Comparison of ENCODE assay signal across 21 cellular contexts in the genomic region with DNA sequence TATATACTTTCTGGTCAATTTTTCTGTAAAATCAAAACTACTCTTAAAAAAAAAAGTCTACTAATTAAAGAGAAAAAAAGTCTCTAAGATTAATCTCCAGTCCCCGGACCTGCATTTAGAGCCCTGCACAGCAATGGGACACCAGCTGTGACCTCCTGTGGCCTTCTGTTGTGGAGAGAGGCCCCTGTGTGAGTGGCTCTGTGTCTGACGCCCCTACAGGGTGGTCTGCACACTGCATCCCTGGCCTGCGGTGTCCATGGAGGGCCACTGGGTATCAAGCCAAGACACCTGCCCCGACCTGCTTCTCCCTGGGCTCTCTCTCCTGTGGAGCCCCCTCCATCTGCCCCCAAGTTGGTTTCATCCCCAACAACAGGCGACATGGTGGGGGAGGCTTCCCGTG.
DNase-seq lines count a peak whose midpoint lies in the region; ATAC-seq, FAIRE-seq and TF ChIP-seq lines count a peak whose summit lies in the region.
"Had no signal": no experiment of that assay in that cellular context is flagged by ENCODE, and none has a peak within 500 bp of the region (broad histone marks: within the 10 kb centered on the region; RNA-seq: fewer than 3 reads in every experiment).

No MANE protein-coding gene starts in this region.

- peaks cover 13% of the 10 kb centered on the region for H3K4me1 ChIP-seq in HepG2 (ENCODE audit: insufficient read depth, low read length)
- H3K4me1 ChIP-seq: Caco-2, Peyer's patch had no signal

- no peak overlapping the region for H3K27ac ChIP-seq in HepG2 (ENCODE audit: extremely low read length, insufficient read depth, low read length)
- H3K27ac ChIP-seq: HL-60, Peyer's patch had no signal

- no TSS peak for BruUV-seq in HepG2 (replicated peaks; lab: Mats Ljungman, UMichigan)

- in situ Hi-C loops in HepG2 (cut with HindIII; ENCODE audit: extremely low pct_ligation_motif_present, low pct_unique_long_range_greater_than_20kb), result no loop called here

- peaks cover 3% of the 10 kb centered on the region for H3K27me3 Mint-ChIP-seq in type B pancreatic cell
- H3K27me3 Mint-ChIP-seq: CD4-positive, CD25-positive, alpha-beta regulatory T cell had no signal

- no peak for TF ChIP-seq POLR2A in HepG2 (IDR thresholded peaks at IDR 0.05; ENCODE audit: insufficient read depth in 1 of 2, low read depth in 2 of 2, low read length in 2 of 2)

- no peaks in the 10 kb centered on the region for H4K20me1 ChIP-seq in HepG2 (ENCODE audit: insufficient read depth, low read length)

- no peak overlapping the region for H2AFZ ChIP-seq in HepG2 (ENCODE audit: low read length)

- H3K9me3 ChIP-seq in HepG2 (ENCODE audit: low read length), result peaks cover 20% of the 10 kb centered on the region

- POLR2A ChIA-PET in HEK293T (lab: Yijun Ruan, JAX), result no interaction called here
- POLR2A ChIA-PET in HepG2 (lab: Yijun Ruan, JAX), result interaction anchor here (1.3 kb wide), 1 partner anchor 25 kb away, joined by 3 read pairs; no protein-coding TSS in a partner anchor

- ATAC-seq in HepG2 (peak; percentile 94), GM21360 (IDR thresholded peaks at IDR 0.05; ENCODE audit: unreplicated experiment) (no peak)
- ATAC-seq: Right ventricle myocardium inferior, T-cell had no signal

- peaks cover 4% of the 10 kb centered on the region for H3K36me3 Mint-ChIP-seq in type B pancreatic cell

- peaks cover 0 to 2% of the 10 kb centered on the region in 2 experiments; a peak in 1 of 5 replicates for H3K27me3 ChIP-seq in HepG2 (ENCODE audit: control insufficient read depth in 1 of 2, insufficient read depth in 2 of 2, low read length in 2 of 2)
- H3K27me3 ChIP-seq: Peyer's patch had no signal

- H3K27ac Mint-ChIP-seq in type B pancreatic cell, result no peak overlapping the region
- H3K27ac Mint-ChIP-seq: CD4-positive, CD25-positive, alpha-beta regulatory T cell; HFFc6; T-cell had no signal

- TF ChIP-seq EP300 in HepG2 (IDR thresholded peaks at IDR 0.05; ENCODE audit: low read depth in 2 of 2, low read length in 2 of 2) (no peak), HepG2 (CRISPR knock-in tag; IDR thresholded peaks at IDR 0.05; ENCODE audit: borderline replicate concordance) (no peak)

- CTCF ChIA-PET in HEK293T (lab: Yijun Ruan, JAX), result interaction anchor here (0.8 kb wide), 1 partner anchor 12 kb away, joined by 3 read pairs; no protein-coding TSS in a partner anchor
- CTCF ChIA-PET in HepG2 (lab: Yijun Ruan, JAX; ENCODE audit: low intra/inter-chr PET ratio, low total read pairs), result no interaction called here

- H3K36me3 ChIP-seq in HepG2 (replicated peaks in 1 of 2; ENCODE audit: control insufficient read depth in 1 of 2, insufficient read depth in 2 of 2, low read length in 2 of 2), result no peaks in the 10 kb centered on the region
- H3K36me3 ChIP-seq: Peyer's patch had no signal

- H3K4me1 Mint-ChIP-seq in type B pancreatic cell (ENCODE audit: unreplicated experiment), result peaks cover 4% of the 10 kb centered on the region
- H3K4me1 Mint-ChIP-seq: CD4-positive, CD25-positive, alpha-beta regulatory T cell; T-cell had no signal

- no peak overlapping the region for H3K4me2 ChIP-seq in HepG2 (ENCODE audit: low read depth, low read length)
- H3K4me2 ChIP-seq: SK-N-SH had no signal

- WGBS in HepG2 (ENCODE audit: low lambda C conversion rate), result 39% methylated on average over 4 of the region's 6 CpGs

- H3K4me3 ChIP-seq in HepG2 (replicated peaks in 1 of 3; ENCODE audit: insufficient read depth in 1 of 3, low read depth in 2 of 3, low read length in 3 of 3), result no peak overlapping the region
- H3K4me3 ChIP-seq: Peyer's patch had no signal

- H3K9me3 Mint-ChIP-seq in type B pancreatic cell, result peaks cover 14% of the 10 kb centered on the region

- no peak overlapping the region for H3K9ac ChIP-seq in HepG2 (ENCODE audit: insufficient read depth, low read depth, low read length)
- H3K9ac ChIP-seq: SK-N-SH had no signal

- TF ChIP-seq CTCF in GM12872 (IDR thresholded peaks at IDR 0.05; ENCODE audit: insufficient read depth, low read depth, low read length) (0 out of 3 replicates have a peak, but pooled peaks have one; percentile 19), HepG2 (CRISPR knock-in tag; IDR thresholded peaks at IDR 0.05) (peak; percentile 32), type B pancreatic cell (conservative IDR thresholded peaks at IDR 0.05) (no peak)

- no peak overlapping the region for H3K4me3 Mint-ChIP-seq in type B pancreatic cell
- H3K4me3 Mint-ChIP-seq: CD4-positive, CD25-positive, alpha-beta regulatory T cell; HFFc6; T-cell had no signal

- peak; percentile 30; the same call in 1 of the 2 replicates for TF ChIP-seq RAD21 in HepG2 (CRISPR knock-in tag; IDR thresholded peaks at IDR 0.05)

- DNase-seq in HEK293T (ENCODE audit: extremely low spot score) (peak; percentile 23), SK-N-DZ (ENCODE audit: low spot score) (peak; percentile 1), HepG2 (ENCODE audit: low spot score) (peak; percentile 15), amygdala (lab: John Stamatoyannopoulos, UW) (no peak), type B pancreatic cell (ENCODE audit: extremely low spot score, unreplicated experiment) (no peak), NCI-H345 treated with DMSO at 0.1 percent for 48 hours (lab: John Stamatoyannopoulos, UW; ENCODE audit: unreplicated experiment) (no peak)
- DNase-seq: ACHN; Caco-2; CD4-positive, CD25-positive, alpha-beta regulatory T cell; HFFc6; NCI-H1092; NCI-H146; NCI-H2081; NCI-H510A; Peyer's patch; SK-N-SH; T-cell had no signal

- no peak for FAIRE-seq in HepG2 (lab: Jason Lieb, UNC)

- H3K79me2 ChIP-seq in HepG2 (ENCODE audit: insufficient read depth, low read length), result no peaks in the 10 kb centered on the region

- intact Hi-C loops in HepG2 (cut with micrococcal nuclease; ENCODE audit: unreplicated experiment), result no loop called here

TF ChIP-seq in HEK293T, 16 proteins besides CTCF, POLR2A, EP300 and RAD21:
- TF ChIP-seq SUZ12 (IDR thresholded peaks at IDR 0.05) (no peak), CTBP1 (IDR thresholded peaks at IDR 0.05; ENCODE audit: borderline replicate concordance) (no peak), ARNT (IDR thresholded peaks at IDR 0.05) (no peak), L3MBTL2 (conservative IDR thresholded peaks at IDR 0.05) (no peak), SP1 (IDR thresholded peaks at IDR 0.05) (no peak)

TF ChIP-seq in HepG2, 621 proteins besides CTCF, POLR2A, EP300 and RAD21 (continues in another document):
- TF ChIP-seq STAG1 (CRISPR knock-in tag; IDR thresholded peaks at IDR 0.05), result peak; percentile 48
- TF ChIP-seq, protein P1, sequence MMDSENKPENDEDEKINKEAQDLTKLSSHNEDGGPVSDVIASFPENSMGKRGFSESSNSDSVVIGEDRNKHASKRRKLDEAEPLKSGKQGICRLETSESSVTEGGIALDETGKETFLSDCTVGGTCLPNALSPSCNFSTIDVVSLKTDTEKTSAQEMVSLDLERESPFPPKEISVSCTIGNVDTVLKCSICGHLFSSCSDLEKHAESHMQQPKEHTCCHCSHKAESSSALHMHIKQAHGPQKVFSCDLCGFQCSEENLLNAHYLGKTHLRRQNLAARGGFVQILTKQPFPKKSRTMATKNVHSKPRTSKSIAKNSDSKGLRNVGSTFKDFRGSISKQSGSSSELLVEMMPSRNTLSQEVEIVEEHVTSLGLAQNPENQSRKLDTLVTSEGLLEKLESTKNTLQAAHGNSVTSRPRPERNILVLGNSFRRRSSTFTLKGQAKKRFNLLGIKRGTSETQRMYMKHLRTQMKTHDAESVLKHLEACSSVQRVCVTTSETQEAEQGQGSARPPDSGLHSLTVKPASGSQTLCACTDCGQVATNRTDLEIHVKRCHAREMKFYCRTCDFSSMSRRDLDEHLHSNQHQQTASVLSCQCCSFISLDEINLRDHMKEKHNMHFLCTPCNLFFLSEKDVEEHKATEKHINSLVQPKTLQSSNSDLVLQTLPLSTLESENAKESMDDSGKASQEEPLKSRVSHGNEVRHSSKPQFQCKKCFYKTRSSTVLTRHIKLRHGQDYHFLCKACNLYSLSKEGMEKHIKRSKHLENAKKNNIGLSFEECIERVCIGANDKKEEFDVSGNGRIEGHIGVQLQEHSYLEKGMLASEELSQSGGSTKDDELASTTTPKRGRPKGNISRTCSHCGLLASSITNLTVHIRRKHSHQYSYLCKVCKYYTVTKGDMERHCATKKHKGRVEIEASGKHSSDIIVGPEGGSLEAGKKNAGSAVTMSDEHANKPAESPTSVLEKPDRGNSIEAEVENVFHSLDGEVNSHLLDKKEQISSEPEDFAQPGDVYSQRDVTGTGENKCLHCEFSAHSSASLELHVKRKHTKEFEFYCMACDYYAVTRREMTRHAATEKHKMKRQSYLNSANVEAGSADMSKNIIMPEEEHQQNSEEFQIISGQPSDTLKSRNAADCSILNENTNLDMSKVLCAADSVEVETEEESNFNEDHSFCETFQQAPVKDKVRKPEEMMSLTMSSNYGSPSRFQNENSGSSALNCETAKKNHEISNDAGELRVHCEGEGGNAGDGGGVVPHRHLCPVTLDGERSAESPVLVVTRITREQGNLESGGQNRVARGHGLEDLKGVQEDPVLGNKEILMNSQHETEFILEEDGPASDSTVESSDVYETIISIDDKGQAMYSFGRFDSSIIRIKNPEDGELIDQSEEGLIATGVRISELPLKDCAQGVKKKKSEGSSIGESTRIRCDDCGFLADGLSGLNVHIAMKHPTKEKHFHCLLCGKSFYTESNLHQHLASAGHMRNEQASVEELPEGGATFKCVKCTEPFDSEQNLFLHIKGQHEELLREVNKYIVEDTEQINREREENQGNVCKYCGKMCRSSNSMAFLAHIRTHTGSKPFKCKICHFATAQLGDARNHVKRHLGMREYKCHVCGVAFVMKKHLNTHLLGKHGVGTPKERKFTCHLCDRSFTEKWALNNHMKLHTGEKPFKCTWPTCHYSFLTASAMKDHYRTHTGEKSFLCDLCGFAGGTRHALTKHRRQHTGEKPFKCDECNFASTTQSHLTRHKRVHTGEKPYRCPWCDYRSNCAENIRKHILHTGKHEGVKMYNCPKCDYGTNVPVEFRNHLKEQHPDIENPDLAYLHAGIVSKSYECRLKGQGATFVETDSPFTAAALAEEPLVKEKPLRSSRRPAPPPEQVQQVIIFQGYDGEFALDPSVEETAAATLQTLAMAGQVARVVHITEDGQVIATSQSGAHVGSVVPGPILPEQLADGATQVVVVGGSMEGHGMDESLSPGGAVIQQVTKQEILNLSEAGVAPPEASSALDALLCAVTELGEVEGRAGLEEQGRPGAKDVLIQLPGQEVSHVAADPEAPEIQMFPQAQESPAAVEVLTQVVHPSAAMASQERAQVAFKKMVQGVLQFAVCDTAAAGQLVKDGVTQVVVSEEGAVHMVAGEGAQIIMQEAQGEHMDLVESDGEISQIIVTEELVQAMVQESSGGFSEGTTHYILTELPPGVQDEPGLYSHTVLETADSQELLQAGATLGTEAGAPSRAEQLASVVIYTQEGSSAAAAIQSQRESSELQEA (CRISPR knock-in tag; IDR thresholded peaks at IDR 0.05; ENCODE audit: not compliant biosample characterization), result no peak

Comparison
In these comparisons a context has a peak if more than half of its experiments do, and no peak if none do; other contexts are left out.
1. DNase-seq: peak in HEK293T (single experiment), SK-N-DZ (single experiment) and HepG2 (single experiment); none in amygdala (0 of 56), type B pancreatic cell (single experiment) and NCI-H345 treated with DMSO at 0.1 percent for 48 hours (single experiment).